Comparison of ENCODE assay signal across 27 cellular contexts in genomic region chrX:97845451-97845850, GRCh38.
"Had no signal": no experiment of that assay in that cellular context is flagged by ENCODE, and none has a peak within 500 bp of the region (broad histone marks: within the 10 kb centered on the region; RNA-seq: fewer than 3 reads in every experiment).

No MANE protein-coding gene starts in this region.

- H3K27ac Mint-ChIP-seq: natural killer cell, progenitor cell of endocrine pancreas had no signal

- H3K27me3 ChIP-seq: esophagus muscularis mucosa, foreskin keratinocyte, heart right ventricle, neutrophil, right lobe of liver, stomach, thyroid gland, vagina had no signal

- H3K27me3 Mint-ChIP-seq: progenitor cell of endocrine pancreas had no signal

- H3K79me2 ChIP-seq: parathyroid adenoma had no signal

- H3K4me3 Mint-ChIP-seq: natural killer cell had no signal

- H3K4me1 ChIP-seq: esophagus muscularis mucosa, foreskin keratinocyte, heart right ventricle, lower lobe of right lung, parathyroid adenoma, right lobe of liver, stomach, thyroid gland, vagina had no signal

- H3K9ac ChIP-seq: parathyroid adenoma had no signal

- H2AFZ ChIP-seq: parathyroid adenoma had no signal

- H3K9me3 ChIP-seq: esophagus muscularis mucosa, lower lobe of right lung, neutrophil, right lobe of liver, thyroid gland, vagina had no signal

- H3K4me2 ChIP-seq: smooth muscle cell had no signal

- H3K4me3 ChIP-seq: dorsolateral prefrontal cortex, esophagus muscularis mucosa, heart right ventricle, lower lobe of right lung, right lobe of liver, smooth muscle cell, stomach, thyroid gland, vagina had no signal

- DNase-seq: effector CD4-positive, alpha-beta T cell; foreskin keratinocyte; glutamatergic neuron; heart right ventricle; hippocampal formation; kidney glomerular epithelial cell; left colon; left ventricle myocardium superior; lower lobe of right lung; natural killer cell; right lobe of liver; stimulated activated CD4-positive, alpha-beta T cell treated with anti-CD3 and anti-CD28 coated beads, Interleukin-12 subunit alpha, Interleukin-12 subunit beta, amount 100 ng/mL, for 4 hours; stimulated activated CD4-positive, alpha-beta T cell treated with anti-CD3 and anti-CD28 coated beads, Interleukin-1b, Interleukin-23, amount 100 ng/mL, for 48 hours; stimulated activated CD4-positive, alpha-beta T cell treated with anti-CD3 and anti-CD28 coated beads, Interleukin-4, amount 100 ng/mL, for 1 hour; stimulated activated CD8-positive, alpha-beta memory T cell treated with anti-CD3 and anti-CD28 coated beads, Interleukin-4, amount 100 ng/mL, for 48 hours; stimulated activated naive CD4-positive, alpha-beta T cell treated with Interleukin-2 at 50 U/mL for 16 hours; stomach; thyroid gland; trophoblast cell had no signal

- ATAC-seq: foreskin keratinocyte, heart right ventricle, left colon, left ventricle myocardium superior, lower lobe of right lung, natural killer cell, right lobe of liver had no signal

- H3K27ac ChIP-seq: dorsolateral prefrontal cortex, epithelial cell of prostate, esophagus muscularis mucosa, foreskin keratinocyte, heart right ventricle, lower lobe of right lung, neutrophil, parathyroid adenoma, right lobe of liver, stomach, thyroid gland, vagina had no signal

- H3K36me3 ChIP-seq: esophagus muscularis mucosa, heart right ventricle, lower lobe of right lung, neutrophil, right lobe of liver, stomach, thyroid gland, vagina had no signal

- H3K4me1 Mint-ChIP-seq: natural killer cell had no signal
